In the genomic region with DNA sequence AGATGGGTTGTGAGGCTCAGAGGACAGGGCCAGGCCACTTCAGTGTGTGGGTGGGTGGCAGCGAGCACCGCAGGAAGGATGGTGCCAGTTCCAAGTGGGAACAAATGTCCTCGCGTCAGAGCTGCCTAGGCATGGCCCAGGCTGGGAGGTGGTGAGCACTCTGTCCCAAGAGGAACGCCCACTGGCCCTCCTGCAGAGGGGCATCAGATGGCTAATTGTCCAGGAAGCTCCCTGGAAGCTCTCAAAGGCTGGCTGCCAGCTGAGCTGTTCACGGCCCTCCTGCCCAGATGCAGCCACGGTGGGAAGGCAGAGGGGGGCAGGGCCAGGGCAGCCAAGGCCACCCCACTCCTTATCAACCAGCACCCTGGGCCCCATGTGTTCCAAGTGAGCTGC, we compare ENCODE assay signal across 10 cellular contexts. TPM values are rescaled to one million over a fixed set of nuclear protein-coding genes. Genes with fewer than 3 reads are reported as not detected.
A peak's percentile ranks its signal among the peaks of the same experiment; 100 is the strongest.
DNase-seq lines count a peak whose midpoint lies in the region; ATAC-seq and TF ChIP-seq lines count a peak whose summit lies in the region.
"Had no signal": no experiment of that assay in that cellular context is flagged by ENCODE, and none has a peak within 500 bp of the region (broad histone marks: within the 10 kb centered on the region; RNA-seq: fewer than 3 reads in every experiment).

No MANE protein-coding gene starts in this region.

- H3K27ac ChIP-seq in endodermal cell (ENCODE audit: low read depth, low read length) (peak overlapping the region; percentile 86), trophoblast cell (ENCODE audit: low read depth, low read length) (no peak overlapping the region)

- H3K9me3 ChIP-seq in endodermal cell (ENCODE audit: control insufficient read depth, low read length) (no peaks in the 10 kb centered on the region), trophoblast cell (ENCODE audit: insufficient read depth, low read depth, low read length) (peaks cover 3% of the 10 kb centered on the region)

- H4K91ac ChIP-seq in trophoblast cell (ENCODE audit: low read depth, low read length): peak overlapping the region; percentile 26

- H4K8ac ChIP-seq in trophoblast cell (ENCODE audit: low read depth, low read length): no peak overlapping the region

- H3K9ac ChIP-seq in endodermal cell (ENCODE audit: extremely low read depth, low read length, poor library complexity, severe bottlenecking) (no peak overlapping the region), trophoblast cell (ENCODE audit: low read length) (no peak overlapping the region)

- WGBS in endodermal cell (ENCODE audit: insufficient coverage in 1 of 2, insufficient read length in 1 of 2), 2 experiments: 53 to 57% methylated on average over 6 to 7 of the region's 7 CpGs
- WGBS in trophoblast cell (ENCODE audit: extremely low coverage, insufficient coverage, insufficient read length): no CpG with 5 or more reads among the region's 7 CpGs

- H2BK12ac ChIP-seq in trophoblast cell (ENCODE audit: low read length): peak overlapping the region; percentile 20

- ATAC-seq in activated T-cell treated with anti-CD3 and anti-CD28 coated beads, Interleukin-2, amount 50 U/mL, for 72 hours (replicated peaks in 1 of 2): no peak
- no peak for ATAC-seq in HG02623 (IDR thresholded peaks at IDR 0.05; ENCODE audit: unreplicated experiment)

- no peak overlapping the region for H3K27ac Mint-ChIP-seq in endodermal cell
- no peak overlapping the region for H3K27ac Mint-ChIP-seq in activated T-cell treated with anti-CD3 and anti-CD28 coated beads, Interleukin-2, amount 50 U/mL, for 72 hours

- no peak overlapping the region for H3K14ac ChIP-seq in trophoblast cell (ENCODE audit: low read length)

- peaks cover 15% of the 10 kb centered on the region for H3K4me1 Mint-ChIP-seq in endodermal cell
- H3K4me1 Mint-ChIP-seq in activated T-cell treated with anti-CD3 and anti-CD28 coated beads, Interleukin-2, amount 50 U/mL, for 72 hours (ENCODE audit: low read depth): peaks cover 52% of the 10 kb centered on the region

- H3K4me3 ChIP-seq in endodermal cell (ENCODE audit: low read length): no peak overlapping the region
- no peak overlapping the region for H3K4me3 ChIP-seq in trophoblast cell (ENCODE audit: low read depth, low read length)

- no peaks in the 10 kb centered on the region for H3K36me3 Mint-ChIP-seq in endodermal cell (ENCODE audit: low read depth)
- peaks cover 1 to 2% of the 10 kb centered on the region in 2 donors for H3K36me3 Mint-ChIP-seq in activated T-cell treated with anti-CD3 and anti-CD28 coated beads, Interleukin-2, amount 50 U/mL, for 72 hours (ENCODE audit: insufficient read depth in 2 of 2)

- H2AK5ac ChIP-seq in trophoblast cell (ENCODE audit: low read length): no peak overlapping the region

- H3K79me1 ChIP-seq in trophoblast cell (ENCODE audit: low read length): peaks cover 29% of the 10 kb centered on the region

- H3K18ac ChIP-seq in trophoblast cell (ENCODE audit: low read length): no peak overlapping the region

- no peak overlapping the region for H3K23ac ChIP-seq in trophoblast cell (ENCODE audit: low read length)

- H3K27me3 ChIP-seq in endodermal cell (ENCODE audit: control insufficient read depth, insufficient read depth, low read length, poor library complexity, severe bottlenecking) (no peaks in the 10 kb centered on the region), trophoblast cell (ENCODE audit: insufficient read depth, low read length) (no peaks in the 10 kb centered on the region)

- peaks cover 2% of the 10 kb centered on the region for H3K27me3 Mint-ChIP-seq in endodermal cell (ENCODE audit: insufficient read depth)
- H3K27me3 Mint-ChIP-seq in activated T-cell treated with anti-CD3 and anti-CD28 coated beads, Interleukin-2, amount 50 U/mL, for 72 hours (ENCODE audit: low read depth): no peaks in the 10 kb centered on the region

- TF ChIP-seq CTCF in endodermal cell (conservative IDR thresholded peaks at IDR 0.05): no peak

- H3K79me2 ChIP-seq in trophoblast cell (ENCODE audit: control insufficient read depth, insufficient read depth, low read length, poor library complexity): no peaks in the 10 kb centered on the region

- H2BK120ac ChIP-seq in trophoblast cell (ENCODE audit: insufficient read depth, low read length, poor library complexity): no peak overlapping the region

- H3K4me3 Mint-ChIP-seq in endodermal cell: no peak overlapping the region
- no peak overlapping the region for H3K4me3 Mint-ChIP-seq in activated T-cell treated with anti-CD3 and anti-CD28 coated beads, Interleukin-2, amount 50 U/mL, for 72 hours

- no peaks in the 10 kb centered on the region for H3K36me3 ChIP-seq in endodermal cell (ENCODE audit: control insufficient read depth, insufficient read depth, low read length)
- no peaks in the 10 kb centered on the region for H3K36me3 ChIP-seq in trophoblast cell (ENCODE audit: control insufficient read depth in 1 of 2, insufficient read depth in 2 of 2, low read length in 2 of 2)

- H3K4me2 ChIP-seq in trophoblast cell (ENCODE audit: low read length): no peak overlapping the region

- H3K4me1 ChIP-seq in endodermal cell (ENCODE audit: control insufficient read depth, insufficient read depth, low read length) (peaks cover 10% of the 10 kb centered on the region), trophoblast cell (ENCODE audit: control insufficient read depth in 1 of 2, insufficient read depth in 2 of 2, low read length in 2 of 2) (peaks cover 38 to 40% of the 10 kb centered on the region in 2 experiments)

- no peaks in the 10 kb centered on the region for H3K9me3 Mint-ChIP-seq in endodermal cell
- H3K9me3 Mint-ChIP-seq in activated T-cell treated with anti-CD3 and anti-CD28 coated beads, Interleukin-2, amount 50 U/mL, for 72 hours: no peaks in the 10 kb centered on the region

- peak; percentile 76 for DNase-seq in Daoy (ENCODE audit: low read depth)
- peak; percentile 33 for DNase-seq in NCI-H2196 treated with DMSO at 0.1 percent for 48 hours (lab: John Stamatoyannopoulos, UW; ENCODE audit: unreplicated experiment)
- DNase-seq in endodermal cell: peak; percentile 80
- DNase-seq in trophoblast cell: no peak
- DNase-seq in NCI-H128 (lab: John Stamatoyannopoulos, UW; ENCODE audit: unreplicated experiment): no peak
- no peak for DNase-seq in DMS153 (lab: John Stamatoyannopoulos, UW)
- no peak for DNase-seq in activated T-cell treated with anti-CD3 and anti-CD28 coated beads, Interleukin-2, amount 50 U/mL, for 72 hours
- DNase-seq: activated CD4-positive, alpha-beta T cell treated with anti-CD3 and anti-CD28 coated beads, Interleukin-2, amount 50 U/mL, for 4 hours; NCI-H2171 treated with DMSO at 0.1 percent for 48 hours had no signal

- H2BK5ac ChIP-seq in trophoblast cell (ENCODE audit: low read depth, low read length, poor library complexity): no peak overlapping the region

- no peak overlapping the region for H4K12ac ChIP-seq in trophoblast cell (ENCODE audit: low read depth, low read length)

- no peak overlapping the region for H3K4ac ChIP-seq in trophoblast cell (ENCODE audit: low read depth, low read length)

- H2AFZ ChIP-seq in trophoblast cell (ENCODE audit: insufficient read depth, low read length, poor library complexity): no peak overlapping the region

RNA-seq across cellular contexts. Expression of gene IQSEC1, which starts 55.2 kb away (rescaled TPM):
- 4.9 and 5.0 TPM in 2 replicates for total RNA-seq in Daoy (2014; rRNA removed; shearing (Covaris generic))
- 10 to 100 TPM; 22.7 to 24.5 TPM for total RNA-seq in endodermal cell
- 39.0 TPM for polyA plus RNA-seq in endodermal cell (2013, experiment 1 of 2)
- polyA plus RNA-seq in endodermal cell (2013, experiment 2 of 2): 38.9 TPM
- 28.1 and 28.5 TPM in 2 replicates for polyA plus RNA-seq in trophoblast cell (2013)
- 10 to 100 TPM; 31.2 to 53.5 TPM for total RNA-seq in activated T-cell treated with anti-CD3 and anti-CD28 coated beads, Interleukin-2, amount 50 U/mL, for 72 hours

Comparison
In these comparisons a context has a peak if more than half of its experiments do, and no peak if none do; other contexts are left out.
1. DNase-seq: peak in Daoy (single experiment), NCI-H2196 treated with DMSO at 0.1 percent for 48 hours (single experiment) and endodermal cell (single experiment); none in trophoblast cell (0 of 2), NCI-H128 (single experiment), DMS153 (single experiment) and activated T-cell treated with anti-CD3 and anti-CD28 coated beads, Interleukin-2, amount 50 U/mL, for 72 hours (0 of 2).